In the genomic region with DNA sequence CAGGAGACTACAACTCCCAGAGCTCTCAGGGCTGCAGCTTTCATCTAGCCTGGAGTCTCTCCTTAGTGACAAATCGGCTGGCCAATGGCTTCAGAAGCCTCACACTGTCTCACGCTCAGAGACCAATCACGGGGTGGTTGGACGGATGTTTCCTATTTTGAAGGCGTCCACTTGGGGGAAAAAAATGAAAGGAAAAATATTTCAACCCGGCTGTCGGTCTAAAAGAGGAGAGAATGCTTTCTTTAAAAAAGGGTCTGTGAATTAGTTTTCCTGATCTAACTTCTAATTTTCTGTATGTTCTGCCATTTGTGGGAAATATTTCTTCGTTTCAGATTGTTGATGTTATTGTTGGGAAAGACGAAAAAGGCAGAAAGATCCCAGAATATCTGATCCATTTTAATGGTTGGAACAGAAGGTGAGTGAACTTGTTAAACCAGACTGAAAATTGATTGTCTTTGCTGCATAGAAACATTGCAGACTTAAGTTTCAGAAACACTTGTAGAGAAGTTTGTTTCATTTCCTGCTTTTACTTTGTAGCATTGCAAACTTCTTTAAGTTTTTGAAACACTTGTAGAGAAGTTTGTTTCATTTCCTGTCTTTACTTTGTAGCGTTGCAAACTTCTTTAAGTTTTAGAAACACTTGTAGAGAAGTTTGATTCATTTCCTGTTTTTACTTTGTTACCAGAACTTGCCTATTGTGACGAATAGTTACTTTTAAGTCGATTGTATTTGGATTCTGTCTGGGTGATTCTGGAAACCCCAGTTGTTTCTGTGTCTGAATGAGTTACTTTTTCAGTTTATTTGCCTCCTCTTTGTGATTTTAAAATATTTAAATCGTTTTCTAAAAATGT, we compare ENCODE assay signal across 8 cellular contexts. TPM values are rescaled to one million over a fixed set of nuclear protein-coding genes. Genes with fewer than 3 reads are reported as not detected.
DNase-seq lines count a peak whose midpoint lies in the region; ATAC-seq and TF ChIP-seq lines count a peak whose summit lies in the region.

No MANE protein-coding gene starts in this region.

- H3K4me3 ChIP-seq in CD4-positive, alpha-beta memory T cell (ENCODE audit: low read length in 2 of 2): peak overlapping the region; percentile 57 to 58
- H3K4me3 ChIP-seq in duodenal mucosa (ENCODE audit: low read depth in 1 of 2, low read length in 2 of 2): peak overlapping the region; percentile 75 to 90
- H3K4me3 ChIP-seq in left lung: peak overlapping the region; percentile 49 to 61

- peaks cover 21% of the 10 kb centered on the region for H3K36me3 ChIP-seq in CD4-positive, alpha-beta memory T cell (ENCODE audit: insufficient read depth, low read length)
- peaks cover 12 to 28% of the 10 kb centered on the region in 2 donors for H3K36me3 ChIP-seq in duodenal mucosa (ENCODE audit: control insufficient read depth in 1 of 2, insufficient read depth in 2 of 2, low read length in 2 of 2)
- H3K36me3 ChIP-seq in left lung: peaks cover 0 to 28% of the 10 kb centered on the region in 2 donors

- peak; percentile 75 for ATAC-seq in GM19463 (IDR thresholded peaks at IDR 0.05; ENCODE audit: unreplicated experiment)
- peak; percentile 59 for ATAC-seq in HG03571 (IDR thresholded peaks at IDR 0.05; ENCODE audit: unreplicated experiment)
- ATAC-seq in left lung: peak; percentile 90

- POLR2A ChIA-PET in CD4-positive, alpha-beta memory T cell (lab: Charles Lee; ENCODE audit: partially characterized antibody): interaction anchor here (1.0 to 4.0 kb wide), 2 partner anchors 9 to 27 kb away, joined by 4 to 40 read pairs; no protein-coding TSS in a partner anchor

- TF ChIP-seq CTCF in left lung (IDR thresholded peaks at IDR 0.05): peak in 1 of 2 donors; percentile 18

- H3K4me1 ChIP-seq in CD4-positive, alpha-beta memory T cell (ENCODE audit: insufficient read depth, low read length): peaks cover 40% of the 10 kb centered on the region
- peaks cover 0 to 8% of the 10 kb centered on the region in 2 donors for H3K4me1 ChIP-seq in duodenal mucosa (ENCODE audit: control insufficient read depth in 1 of 2, insufficient read depth in 2 of 2, low read length in 2 of 2)
- H3K4me1 ChIP-seq in left lung: peaks cover 0 to 18% of the 10 kb centered on the region in 2 donors

- intact Hi-C loops in CD4-positive, alpha-beta memory T cell (cut with micrococcal nuclease): loop anchor here (2.0 to 10.0 kb wide), 4 partner anchors 649 to 1893 kb away; partner anchors contain the start of genes HCCS and TCEANC
- intact Hi-C loops in left lung (cut with DNase I): loop anchor here in 1 of 2 donors (10.0 kb wide), 1 partner anchor 225 kb away; no protein-coding TSS in a partner anchor

- H3K9me3 ChIP-seq in CD4-positive, alpha-beta memory T cell (ENCODE audit: control insufficient read depth in 1 of 2, low read length in 2 of 2): no peaks in the 10 kb centered on the region
- H3K9me3 ChIP-seq in duodenal mucosa (ENCODE audit: control insufficient read depth in 1 of 2, low read length in 2 of 2) (no peaks in the 10 kb centered on the region), left lung (no peaks in the 10 kb centered on the region)

- peak overlapping the region; percentile 70 to 83 for H3K9ac ChIP-seq in duodenal mucosa (ENCODE audit: low read depth in 1 of 2, low read length in 2 of 2)

- peak overlapping the region; percentile 88 to 98 (median 94) for H3K4me3 Mint-ChIP-seq in CD4-positive, alpha-beta memory T cell

- H3K4me1 Mint-ChIP-seq in CD4-positive, alpha-beta memory T cell: peaks cover 25 to 57% (median 38%) of the 10 kb centered on the region in 4 donors

- no peaks in the 10 kb centered on the region for H3K27me3 ChIP-seq in CD4-positive, alpha-beta memory T cell (ENCODE audit: insufficient read depth, low read length)
- no peaks in the 10 kb centered on the region for H3K27me3 ChIP-seq in duodenal mucosa (ENCODE audit: control insufficient read depth in 1 of 2, insufficient read depth in 2 of 2, low read length in 2 of 2)
- H3K27me3 ChIP-seq in left lung: no peaks in the 10 kb centered on the region

- peak overlapping the region; percentile 76 for H3K27ac ChIP-seq in CD4-positive, alpha-beta memory T cell (ENCODE audit: low read depth, low read length)
- peak overlapping the region; percentile 32 for H3K27ac ChIP-seq in duodenal mucosa (ENCODE audit: low read depth, low read length)
- peak overlapping the region; percentile 83 to 95 for H3K27ac ChIP-seq in left lung

- peak; percentile 79 to 86 (median 83) for DNase-seq in CD4-positive, alpha-beta memory T cell
- DNase-seq in NCI-H748 (lab: John Stamatoyannopoulos, UW; ENCODE audit: unreplicated experiment): peak; percentile 93
- peak; percentile 61 for DNase-seq in activated CD4-positive, alpha-beta T cell treated with anti-CD3 and anti-CD28 coated beads, Interleukin-2, amount 50 U/mL, for 1 hour
- peak in 1 of 2 donors; percentile 86 for DNase-seq in left lung
- DNase-seq in stimulated activated CD4-positive, alpha-beta T cell treated with anti-CD3 and anti-CD28 coated beads, TNF-alpha, amount 100 ng/mL, for 24 hours (ENCODE audit: low read depth in 3 of 3): peak in 2 of 3 experiments; percentile 31 to 50

- peak overlapping the region; percentile 91 to 99 (median 95) for H3K27ac Mint-ChIP-seq in CD4-positive, alpha-beta memory T cell

- H3K36me3 Mint-ChIP-seq in CD4-positive, alpha-beta memory T cell: peaks cover 38 to 49% of the 10 kb centered on the region in 2 donors

- peaks cover 0 to 2% (median 0%) of the 10 kb centered on the region in 8 donors for H3K9me3 Mint-ChIP-seq in CD4-positive, alpha-beta memory T cell

- CTCF ChIA-PET in CD4-positive, alpha-beta memory T cell (lab: Charles Lee; ENCODE audit: partially characterized antibody): interaction anchor here (1.0 to 3.8 kb wide), 4 partner anchors 8 to 27 kb away, joined by 3 to 31 read pairs (median 8); no protein-coding TSS in a partner anchor

- no peaks in the 10 kb centered on the region for H3K27me3 Mint-ChIP-seq in CD4-positive, alpha-beta memory T cell

RNA-seq across cellular contexts. Expression of gene MSL3, which starts 1.6 kb away (rescaled TPM):
- total RNA-seq in CD4-positive, alpha-beta memory T cell: 100 to 1,000 TPM; 129 to 140 TPM
- 10 to 100 TPM; 62.6 to 72.9 TPM for polyA plus RNA-seq in CD4-positive, alpha-beta memory T cell
- 10 to 100 TPM; 27.3 to 38.8 TPM for total RNA-seq in left lung

Comparison
In these comparisons a context has a peak if more than half of its experiments do, and no peak if none do; other contexts are left out.
1. H3K27ac ChIP-seq: peak in every context shown above with its lines; median percentile 89 in left lung; 76 in CD4-positive, alpha-beta memory T cell; 32 in duodenal mucosa.